Comparison of ENCODE assay signal across 1 cellular context in the genomic region with DNA sequence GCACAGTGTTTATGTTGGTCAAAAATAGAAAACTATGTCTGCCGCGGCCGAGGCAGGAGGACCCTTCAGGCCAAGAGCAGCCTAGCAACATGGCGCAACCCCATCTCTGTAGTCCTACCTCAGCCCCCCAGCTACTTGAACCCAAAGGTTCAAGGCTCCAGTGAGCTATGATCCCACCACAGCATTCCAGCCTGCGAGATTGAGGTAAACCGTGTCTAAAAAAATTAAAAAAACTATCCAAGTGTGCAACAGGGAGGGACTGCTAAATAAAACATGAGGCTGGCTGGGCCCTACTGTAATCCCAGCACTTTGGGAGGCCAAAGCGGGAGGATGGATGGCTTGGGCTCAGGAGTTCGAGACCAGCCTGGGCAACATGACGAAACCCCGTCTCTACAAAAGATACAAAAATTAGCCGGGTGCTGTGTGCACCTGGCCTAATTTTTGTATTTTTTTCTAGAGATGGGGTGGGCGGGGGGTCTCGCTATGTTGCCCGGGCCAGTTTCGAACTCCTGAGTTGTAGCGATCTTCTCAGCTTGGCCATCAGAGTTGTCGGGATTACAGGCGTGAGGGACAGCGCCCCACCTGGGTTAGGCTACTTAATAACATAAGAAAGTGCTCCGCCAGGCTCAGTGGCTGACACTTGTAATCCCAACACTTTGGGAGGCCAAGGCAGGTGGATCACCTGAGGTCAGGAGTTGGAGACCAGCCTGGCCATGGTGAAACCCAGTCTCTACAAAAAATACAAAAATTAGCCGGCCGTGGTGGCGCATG.
TF ChIP-seq lines count a peak whose summit lies in the region.

No MANE protein-coding gene starts in this region.

TF ChIP-seq in GM12878, 131 proteins besides CTCF, POLR2A, EP300 and RAD21:
- TF ChIP-seq MLLT1 (IDR thresholded peaks at IDR 0.05) (peak; percentile 73), POLR2AphosphoS5 (IDR thresholded peaks at IDR 0.05; ENCODE audit: low read length) (peak; percentile 1; the same call in 1 of the 2 replicates), NBN (IDR thresholded peaks at IDR 0.05) (0 out of 2 replicates have a peak, but pooled peaks have one; percentile 24), ATF7 (IDR thresholded peaks at IDR 0.05; ENCODE audit: low read depth) (peak; percentile 29; the same call in 1 of the 2 replicates)
- TF ChIP-seq, protein P1, sequence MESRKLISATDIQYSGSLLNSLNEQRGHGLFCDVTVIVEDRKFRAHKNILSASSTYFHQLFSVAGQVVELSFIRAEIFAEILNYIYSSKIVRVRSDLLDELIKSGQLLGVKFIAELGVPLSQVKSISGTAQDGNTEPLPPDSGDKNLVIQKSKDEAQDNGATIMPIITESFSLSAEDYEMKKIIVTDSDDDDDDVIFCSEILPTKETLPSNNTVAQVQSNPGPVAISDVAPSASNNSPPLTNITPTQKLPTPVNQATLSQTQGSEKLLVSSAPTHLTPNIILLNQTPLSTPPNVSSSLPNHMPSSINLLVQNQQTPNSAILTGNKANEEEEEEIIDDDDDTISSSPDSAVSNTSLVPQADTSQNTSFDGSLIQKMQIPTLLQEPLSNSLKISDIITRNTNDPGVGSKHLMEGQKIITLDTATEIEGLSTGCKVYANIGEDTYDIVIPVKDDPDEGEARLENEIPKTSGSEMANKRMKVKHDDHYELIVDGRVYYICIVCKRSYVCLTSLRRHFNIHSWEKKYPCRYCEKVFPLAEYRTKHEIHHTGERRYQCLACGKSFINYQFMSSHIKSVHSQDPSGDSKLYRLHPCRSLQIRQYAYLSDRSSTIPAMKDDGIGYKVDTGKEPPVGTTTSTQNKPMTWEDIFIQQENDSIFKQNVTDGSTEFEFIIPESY (IDR thresholded peaks at IDR 0.05), result peak; percentile 12; the same call in 1 of the 2 replicates
